In the genomic region with DNA sequence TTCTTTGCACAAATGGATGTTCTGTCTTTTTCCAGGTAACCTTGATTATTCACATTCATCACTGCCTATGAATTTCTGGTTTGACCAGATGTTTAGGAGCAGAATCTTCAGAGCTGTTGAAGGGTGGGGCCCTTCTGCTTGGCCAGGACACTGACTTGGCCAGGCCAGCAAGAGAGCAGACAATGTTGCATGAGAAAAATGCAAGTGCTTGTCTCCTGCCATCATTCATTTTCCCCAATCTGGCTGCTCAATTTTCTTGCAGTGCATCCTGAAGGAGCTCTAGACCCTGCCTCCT, we compare ENCODE assay signal across 21 cellular contexts. TPM values are rescaled to one million over a fixed set of nuclear protein-coding genes. Genes with fewer than 3 reads are reported as not detected.
DNase-seq lines count a peak whose midpoint lies in the region; ATAC-seq and TF ChIP-seq lines count a peak whose summit lies in the region.
"Had no signal": no experiment of that assay in that cellular context is flagged by ENCODE, and none has a peak within 500 bp of the region (broad histone marks: within the 10 kb centered on the region; RNA-seq: fewer than 3 reads in every experiment).

No MANE protein-coding gene starts in this region.

- H3K27ac ChIP-seq in esophagus (ENCODE audit: low read depth in 2 of 2, low read length in 1 of 2) (peak overlapping the region; percentile 94 to 96), spleen (peak overlapping the region in 7 of 8 donors; percentile 51 to 86 (median 80)), prostate gland (no peak overlapping the region), heart right ventricle (no peak overlapping the region)

- H3K4me1 ChIP-seq in esophagus (ENCODE audit: control insufficient read depth in 2 of 2, insufficient read depth in 2 of 2, low read length in 1 of 2) (peaks cover 0 to 11% of the 10 kb centered on the region in 2 donors), spleen (peaks cover 0 to 64% (median 22%) of the 10 kb centered on the region in 6 donors), prostate gland (replicated peaks) (peaks cover 4% of the 10 kb centered on the region), heart right ventricle (peaks cover 0 to 18% (median 4%) of the 10 kb centered on the region in 9 donors)
- H3K4me1 ChIP-seq: BE2C had no signal

- no peaks in the 10 kb centered on the region for H3K4me1 Mint-ChIP-seq in activated CD4-positive, alpha-beta memory T cell treated with anti-CD3 and anti-CD28 coated beads, Interleukin-2, amount 10 ng/mL, durations not matched to agents 7 days and 5 days

- H3K36me3 Mint-ChIP-seq in activated CD4-positive, alpha-beta memory T cell treated with anti-CD3 and anti-CD28 coated beads, Interleukin-2, amount 10 ng/mL, durations not matched to agents 7 days and 5 days (ENCODE audit: low read depth) = no peaks in the 10 kb centered on the region
- H3K36me3 Mint-ChIP-seq: activated CD4-positive, alpha-beta memory T cell treated with anti-CD3 and anti-CD28 coated beads for 36 hours had no signal

- TF ChIP-seq CTCF in spleen (IDR thresholded peaks at IDR 0.05 in 8 of 11, conservative IDR thresholded peaks at IDR 0.05 in 3 of 11) (no peak), prostate gland (IDR thresholded peaks at IDR 0.05) (no peak), heart right ventricle (IDR thresholded peaks at IDR 0.05) (no peak)

- H3K27me3 Mint-ChIP-seq in activated CD4-positive, alpha-beta memory T cell treated with anti-CD3 and anti-CD28 coated beads, Interleukin-2, amount 10 ng/mL, durations not matched to agents 7 days and 5 days = peaks cover 20% of the 10 kb centered on the region

- no peak for TF ChIP-seq POLR2A in spleen (IDR thresholded peaks at IDR 0.05)
- TF ChIP-seq POLR2A in prostate gland (IDR thresholded peaks at IDR 0.05) = no peak

- H3K36me3 ChIP-seq in esophagus (ENCODE audit: control insufficient read depth in 2 of 2, insufficient read depth in 2 of 2, low read length in 1 of 2) = no peaks in the 10 kb centered on the region
- H3K36me3 ChIP-seq in spleen = no peaks in the 10 kb centered on the region
- no peaks in the 10 kb centered on the region for H3K36me3 ChIP-seq in prostate gland
- H3K36me3 ChIP-seq in heart right ventricle = no peaks in the 10 kb centered on the region
- H3K36me3 ChIP-seq: BE2C, thoracic aorta had no signal

- H3K9me3 ChIP-seq in esophagus (ENCODE audit: control insufficient read depth in 2 of 2, insufficient read depth in 1 of 2, low read depth in 1 of 2, low read length in 1 of 2) (no peaks in the 10 kb centered on the region), spleen (no peaks in the 10 kb centered on the region), prostate gland (no peaks in the 10 kb centered on the region), heart right ventricle (no peaks in the 10 kb centered on the region)
- H3K9me3 ChIP-seq: BE2C, thoracic aorta had no signal

- H3K27me3 ChIP-seq in esophagus (ENCODE audit: control insufficient read depth in 1 of 2, insufficient read depth in 2 of 2, low read length in 2 of 2) (no peaks in the 10 kb centered on the region), spleen (replicated peaks in 1 of 7) (no peaks in the 10 kb centered on the region), prostate gland (replicated peaks; ENCODE audit: insufficient read depth) (no peaks in the 10 kb centered on the region), heart right ventricle (peaks cover 0 to 9% (median 5%) of the 10 kb centered on the region in 7 donors)
- H3K27me3 ChIP-seq: BE2C had no signal

- H3K27ac Mint-ChIP-seq in activated CD4-positive, alpha-beta memory T cell treated with anti-CD3 and anti-CD28 coated beads, Interleukin-2, amount 10 ng/mL, durations not matched to agents 7 days and 5 days = no peak overlapping the region
- H3K27ac Mint-ChIP-seq: activated CD4-positive, alpha-beta memory T cell treated with anti-CD3 and anti-CD28 coated beads for 36 hours; activated T-helper 2 cell treated with anti-CD3 and anti-CD28 coated beads, Interferon-gamma antibody, Interleukin-2, Interleukin-4, amounts not matched to agents 10 μg/mL and 5 μg/mL and 100 μg/mL, durations not matched to agents 14 hours and 24 hours and 36 hours had no signal

- H3K4me3 Mint-ChIP-seq in activated CD4-positive, alpha-beta memory T cell treated with anti-CD3 and anti-CD28 coated beads, Interleukin-2, amount 10 ng/mL, durations not matched to agents 7 days and 5 days = no peak overlapping the region
- H3K4me3 Mint-ChIP-seq: activated CD4-positive, alpha-beta memory T cell treated with anti-CD3 and anti-CD28 coated beads for 36 hours had no signal

- intact Hi-C loops in spleen (cut with DNase I; ENCODE audit: low total_unique reads) (no loop called here), prostate gland (cut with DNase I) (no loop called here), heart right ventricle (cut with DNase I) (no loop called here)

- DNase-seq in spleen = no peak
- DNase-seq in activated CD4-positive, alpha-beta memory T cell treated with anti-CD3 and anti-CD28 coated beads, Interleukin-2, amount 10 ng/mL, durations not matched to agents 7 days and 5 days = no peak
- DNase-seq in prostate gland (ENCODE audit: low spot score) = no peak
- no peak for DNase-seq in T-helper 2 cell
- no peak for DNase-seq in heart right ventricle
- DNase-seq: activated CD4-positive, alpha-beta memory T cell treated with anti-CD3 and anti-CD28 coated beads for 36 hours; BE2C; DND-41; foreskin fibroblast; NCI-H1930; NCI-H82; stimulated activated CD4-positive, alpha-beta T cell treated with anti-CD3 and anti-CD28 coated beads, Interleukin-12 subunit alpha, Interleukin-12 subunit beta, amount 100 ng/mL, for 4 hours had no signal

- POLR2A ChIA-PET in activated CD4-positive, alpha-beta memory T cell treated with anti-CD3 and anti-CD28 coated beads, Interleukin-2, amount 10 ng/mL, durations not matched to agents 7 days and 5 days (lab: Charles Lee) = no interaction called here

- CTCF ChIA-PET in activated CD4-positive, alpha-beta memory T cell treated with anti-CD3 and anti-CD28 coated beads, Interleukin-2, amount 10 ng/mL, durations not matched to agents 7 days and 5 days (lab: Charles Lee) = no interaction called here

- H3K4me3 ChIP-seq in esophagus (ENCODE audit: low read depth in 1 of 2, low read length in 2 of 2) (peak overlapping the region; percentile 7 to 33), spleen (peak overlapping the region in 6 of 8 donors; percentile 4 to 72 (median 20)), prostate gland (no peak overlapping the region), heart right ventricle (no peak overlapping the region)
- H3K4me3 ChIP-seq: thoracic aorta had no signal

- ATAC-seq in GM18907 (IDR thresholded peaks at IDR 0.05; ENCODE audit: unreplicated experiment) (peak; percentile 0), HG03342 (IDR thresholded peaks at IDR 0.05; ENCODE audit: unreplicated experiment) (peak; percentile 5), heart right ventricle (no peak)
- ATAC-seq: Right ventricle myocardium inferior had no signal

- H3K9me3 Mint-ChIP-seq in activated CD4-positive, alpha-beta memory T cell treated with anti-CD3 and anti-CD28 coated beads, Interleukin-2, amount 10 ng/mL, durations not matched to agents 7 days and 5 days = no peaks in the 10 kb centered on the region
- H3K9me3 Mint-ChIP-seq: activated CD4-positive, alpha-beta memory T cell treated with anti-CD3 and anti-CD28 coated beads for 36 hours; activated T-helper 2 cell treated with anti-CD3 and anti-CD28 coated beads, Interferon-gamma antibody, Interleukin-2, Interleukin-4, amounts not matched to agents 10 μg/mL and 5 μg/mL and 100 μg/mL, durations not matched to agents 14 hours and 24 hours and 36 hours had no signal

RNA-seq across cellular contexts. Expression of gene BLNK, which starts 1.6 kb away (rescaled TPM):
- 10 to 100 TPM; 46.8 to 51.1 TPM for polyA plus RNA-seq in esophagus
- total RNA-seq in spleen = 100 to 1,000 TPM in 2 of 7 donors, 10 to 100 TPM in 5; 63.7 to 128 (median 89.8) TPM
- 100 to 1,000 TPM in 2 of 3 donors, 10 to 100 TPM in 1; 76.4 to 116 (median 103) TPM for polyA plus RNA-seq in spleen
- total RNA-seq in activated CD4-positive, alpha-beta memory T cell treated with anti-CD3 and anti-CD28 coated beads, Interleukin-2, amount 10 ng/mL, durations not matched to agents 7 days and 5 days = not detected
- total RNA-seq in prostate gland = 1 to 10 TPM; 4.8 to 8.2 TPM
- 1 to 10 TPM in 3 of 10 donors, under 1 TPM in 7; 0.37 to 4.4 (median 0.65) TPM for total RNA-seq in heart right ventricle
- polyA plus RNA-seq in heart right ventricle = under 1 TPM; 0.25 to 0.95 TPM
- total RNA-seq: activated CD4-positive, alpha-beta memory T cell treated with anti-CD3 and anti-CD28 coated beads for 36 hours; activated T-helper 2 cell treated with anti-CD3 and anti-CD28 coated beads, Interferon-gamma antibody, Interleukin-2, Interleukin-4, amounts not matched to agents 10 μg/mL and 5 μg/mL and 100 μg/mL, durations not matched to agents 14 hours and 24 hours and 36 hours; astrocyte; LHCN-M2; osteocyte had no signal

RNA-seq across cellular contexts. Expression of gene DNTT, which starts 31.3 kb away (rescaled TPM):
- polyA plus RNA-seq in esophagus (not detected), spleen (under 1 TPM in 1 of 3 donors, not detected in 2; 0.08 TPM), heart right ventricle (not detected)
- total RNA-seq in spleen (under 1 TPM in 1 of 7 donors, not detected in 6; 0.59 TPM), prostate gland (not detected), heart right ventricle (not detected)
- total RNA-seq in activated CD4-positive, alpha-beta memory T cell treated with anti-CD3 and anti-CD28 coated beads, Interleukin-2, amount 10 ng/mL, durations not matched to agents 7 days and 5 days = not detected
- total RNA-seq: activated CD4-positive, alpha-beta memory T cell treated with anti-CD3 and anti-CD28 coated beads for 36 hours; activated T-helper 2 cell treated with anti-CD3 and anti-CD28 coated beads, Interferon-gamma antibody, Interleukin-2, Interleukin-4, amounts not matched to agents 10 μg/mL and 5 μg/mL and 100 μg/mL, durations not matched to agents 14 hours and 24 hours and 36 hours; astrocyte; LHCN-M2; osteocyte; Right ventricle myocardium inferior; thoracic aorta had no signal

Comparison
In these comparisons a context has a peak if more than half of its experiments do, and no peak if none do; other contexts are left out.
1. ATAC-seq: peak in GM18907 (single experiment) and HG03342 (single experiment); none in heart right ventricle (0 of 8).
2. H3K27ac ChIP-seq: peak in esophagus (2 of 2) and spleen (7 of 8); none in prostate gland (0 of 2) and heart right ventricle (0 of 10).
3. H3K4me3 ChIP-seq: peak in esophagus (2 of 2) and spleen (6 of 8); none in prostate gland (0 of 2) and heart right ventricle (0 of 10).
4. RNA of gene BLNK, which starts 1.6 kb away (total RNA-seq): 63.7 to 128 TPM in spleen; 4.8 to 8.2 TPM in prostate gland, 0.37 to 4.4 TPM in heart right ventricle and not detected in activated CD4-positive, alpha-beta memory T cell treated with anti-CD3 and anti-CD28 coated beads, Interleukin-2, amount 10 ng/mL, durations not matched to agents 7 days and 5 days; every median in the first group is over 4 times any median in the second.